Comparison of ENCODE assay signal across 19 cellular contexts in genomic region chr1:36814774-36815173, GRCh38.
DNase-seq lines count a peak whose midpoint lies in the region; FAIRE-seq and TF ChIP-seq lines count a peak whose summit lies in the region.
"Had no signal": no experiment of that assay in that cellular context is flagged by ENCODE, and none has a peak within 500 bp of the region (broad histone marks: within the 10 kb centered on the region; RNA-seq: fewer than 3 reads in every experiment).

No MANE protein-coding gene starts in this region.

- no peak overlapping the region for H3K23ac ChIP-seq in H1 (ENCODE audit: insufficient read length)
- H3K23ac ChIP-seq in neuronal stem cell (ENCODE audit: low read depth, low read length, poor library complexity): no peak overlapping the region

- H3K79me1 ChIP-seq in H1 (ENCODE audit: low read depth, low read length) (no peaks in the 10 kb centered on the region), neuronal stem cell (ENCODE audit: low read depth, low read length) (no peaks in the 10 kb centered on the region)

- peaks cover 0 to 3% (median 0%) of the 10 kb centered on the region in 4 experiments; a peak in 1 of 7 replicates for H3K4me1 ChIP-seq in H1 (replicated peaks in 1 of 4; ENCODE audit: control insufficient read depth in 3 of 4, insufficient read depth in 4 of 4, low read length in 3 of 4)
- no peaks in the 10 kb centered on the region for H3K4me1 ChIP-seq in kidney (ENCODE audit: control insufficient read depth in 1 of 2, insufficient read depth in 1 of 2, low read depth in 1 of 2, low read length in 2 of 2)
- peaks cover 0 to 4% of the 10 kb centered on the region in 2 donors for H3K4me1 ChIP-seq in neuronal stem cell (ENCODE audit: control insufficient read depth in 2 of 2, insufficient read depth in 1 of 2, low read depth in 1 of 2, low read length in 2 of 2)
- peaks cover 0 to 7% of the 10 kb centered on the region in 2 experiments; a peak in 1 of 4 replicates for H3K4me1 ChIP-seq in SK-N-SH (ENCODE audit: control insufficient read depth in 1 of 2, insufficient read depth in 2 of 2, low read depth in 1 of 2, low read length in 1 of 2)
- H3K4me1 ChIP-seq: HAP-1 had no signal

- H4K5ac ChIP-seq in H1 (ENCODE audit: insufficient read length, low read depth, low read length): no peak overlapping the region

- H3K4me2 ChIP-seq in H1 (ENCODE audit: insufficient read depth in 1 of 2, low read depth in 2 of 2, low read length in 2 of 2): no peak overlapping the region
- no peak overlapping the region for H3K4me2 ChIP-seq in neuronal stem cell (ENCODE audit: insufficient read depth, low read length, poor library complexity, severe bottlenecking)
- no peak overlapping the region for H3K4me2 ChIP-seq in SK-N-SH
- H3K4me2 ChIP-seq: GM23338 had no signal

- TF ChIP-seq CTCF in H1 (IDR thresholded peaks at IDR 0.05; ENCODE audit: control extremely low read depth in 1 of 3, insufficient read depth in 1 of 3, low read depth in 1 of 3, low read length in 3 of 3): no peak
- TF ChIP-seq CTCF in kidney (IDR thresholded peaks at IDR 0.05; ENCODE audit: borderline replicate concordance, extremely low read depth, insufficient read depth): no peak
- no peak for TF ChIP-seq CTCF in SK-N-SH (IDR thresholded peaks at IDR 0.05)

- H2BK15ac ChIP-seq in H1 (ENCODE audit: low read length) (peak overlapping the region; percentile 88; the same call in 1 of the 2 replicates), neuronal stem cell (ENCODE audit: low read length) (no peak overlapping the region)

- H2BK5ac ChIP-seq in H1 (ENCODE audit: low read depth, low read length) (no peak overlapping the region), neuronal stem cell (ENCODE audit: low read length) (no peak overlapping the region)

- TF ChIP-seq EP300 in H1 (IDR thresholded peaks at IDR 0.05; ENCODE audit: borderline replicate concordance in 1 of 2, low read depth in 2 of 2, low read length in 2 of 2): no peak
- no peak for TF ChIP-seq EP300 in SK-N-SH (IDR thresholded peaks at IDR 0.05; ENCODE audit: borderline replicate concordance in 1 of 2, low read depth in 1 of 2, low read length in 1 of 2)

- intact Hi-C loops in kidney (cut with DNase I): no loop called here

- H3K36me3 ChIP-seq in H1 (ENCODE audit: control insufficient read depth in 2 of 4, insufficient read depth in 4 of 4, low read length in 3 of 4) (no peaks in the 10 kb centered on the region), kidney (ENCODE audit: control insufficient read depth in 1 of 2, insufficient read depth in 2 of 2, low read length in 2 of 2) (no peaks in the 10 kb centered on the region), neuronal stem cell (replicated peaks in 1 of 2; ENCODE audit: control insufficient read depth in 2 of 2, insufficient read depth in 2 of 2, low read length in 2 of 2) (no peaks in the 10 kb centered on the region), SK-N-SH (replicated peaks in 1 of 2; ENCODE audit: control insufficient read depth in 1 of 2, insufficient read depth in 2 of 2, low read length in 1 of 2) (no peaks in the 10 kb centered on the region)
- H3K36me3 ChIP-seq: HAP-1 had no signal

- H3K79me2 ChIP-seq in H1 (ENCODE audit: control insufficient read depth in 1 of 2, insufficient read depth in 2 of 2, low read length in 2 of 2) (no peaks in the 10 kb centered on the region), SK-N-SH (ENCODE audit: insufficient read depth) (no peaks in the 10 kb centered on the region)

- no peak overlapping the region for H3K56ac ChIP-seq in H1 (replicated peaks; ENCODE audit: insufficient read length, low read depth, low read length)

- no peaks in the 10 kb centered on the region for H3F3A ChIP-seq in SK-N-SH (replicated peaks; ENCODE audit: insufficient read depth)

- TF ChIP-seq POLR2A in H1 (IDR thresholded peaks at IDR 0.05; ENCODE audit: control extremely low read depth in 1 of 2, low read depth in 2 of 2, low read length in 2 of 2): no peak

- H3K4ac ChIP-seq in H1 (replicated peaks; ENCODE audit: insufficient read length, low read depth, low read length) (no peak overlapping the region), neuronal stem cell (ENCODE audit: low read length) (no peak overlapping the region)

- no peak overlapping the region for H2BK120ac ChIP-seq in H1 (replicated peaks; ENCODE audit: low read depth, low read length)
- H2BK120ac ChIP-seq in neuronal stem cell (ENCODE audit: low read depth, low read length): no peak overlapping the region

- POLR2A ChIA-PET in H1 (lab: Charles Lee; ENCODE audit: partially characterized antibody): no interaction called here
- POLR2A ChIA-PET in SK-N-SH (lab: Yijun Ruan, JAX): no interaction called here

- DNase-seq in H1 (ENCODE audit: low read depth in 1 of 2, low spot score in 2 of 2) (no peak), kidney (peak; percentile 1), neuronal stem cell (ENCODE audit: low spot score) (no peak), NCI-H187 (lab: John Stamatoyannopoulos, UW) (no peak), SK-N-SH (no peak)
- DNase-seq in activated CD4-positive, alpha-beta T cell treated with anti-CD3 and anti-CD28 coated beads, Interleukin-2, amount 50 U/mL, for 1 hour: no peak
- DNase-seq: C1 segment of cervical spinal cord; Calu3; CD4-positive, alpha-beta memory T cell; COR-L47; DMS53; DMS79 treated with DMSO at 0.1 percent for 48 hours; GF-D8; HFFc6 had no signal

- no peak overlapping the region for H3K27ac ChIP-seq in H1 (ENCODE audit: low read depth, low read length)
- no peak overlapping the region for H3K27ac ChIP-seq in kidney (ENCODE audit: low read depth in 2 of 2, low read length in 2 of 2)
- H3K27ac ChIP-seq in neuronal stem cell (replicated peaks; ENCODE audit: low read length): no peak overlapping the region
- no peak overlapping the region for H3K27ac ChIP-seq in SK-N-SH (ENCODE audit: low read depth in 2 of 2, low read length in 1 of 2)

- H3K9ac ChIP-seq in H1 (replicated peaks in 1 of 4; ENCODE audit: extremely low read depth in 1 of 4, low read depth in 3 of 4, low read length in 3 of 4): no peak overlapping the region
- H3K9ac ChIP-seq in kidney (ENCODE audit: low read length in 2 of 2): no peak overlapping the region
- peak overlapping the region; percentile 68 for H3K9ac ChIP-seq in neuronal stem cell (ENCODE audit: low read depth, low read length, poor library complexity)
- no peak overlapping the region for H3K9ac ChIP-seq in SK-N-SH

- H2AFZ ChIP-seq in H1 (ENCODE audit: low read length) (no peak overlapping the region), neuronal stem cell (ENCODE audit: low read length) (no peak overlapping the region), SK-N-SH (ENCODE audit: low read depth) (no peak overlapping the region)
- H2AFZ ChIP-seq: GM23338 had no signal

- H3K14ac ChIP-seq in H1 (ENCODE audit: insufficient read length): no peak overlapping the region
- no peak overlapping the region for H3K14ac ChIP-seq in neuronal stem cell (ENCODE audit: low read length)

- no peak overlapping the region for H2BK20ac ChIP-seq in H1 (ENCODE audit: low read length)

- H3K18ac ChIP-seq in H1 (ENCODE audit: extremely low read depth, low read length) (no peak overlapping the region), neuronal stem cell (ENCODE audit: low read length) (no peak overlapping the region)

- CTCF ChIA-PET in H1 (lab: Charles Lee; ENCODE audit: partially characterized antibody): interaction anchor here (2.0 kb wide), 1 partner anchor 97 kb away, joined by 4 read pairs; no protein-coding TSS in a partner anchor
- CTCF ChIA-PET in SK-N-SH (lab: Yijun Ruan, JAX): no interaction called here

- H4K20me1 ChIP-seq in H1 (replicated peaks in 1 of 2; ENCODE audit: control insufficient read depth in 1 of 2, insufficient read depth in 2 of 2, low read length in 2 of 2) (peaks cover 0 to 2% of the 10 kb centered on the region in 2 experiments), SK-N-SH (ENCODE audit: insufficient read depth) (no peaks in the 10 kb centered on the region)

- H3K9me2 ChIP-seq in SK-N-SH: no peaks in the 10 kb centered on the region

- FAIRE-seq in H1 (lab: Jason Lieb, UNC) (no peak), kidney (lab: Jason Lieb, UNC) (no peak)
- FAIRE-seq: GM12891, GM18507, H54 had no signal

- H2AK5ac ChIP-seq in H1 (ENCODE audit: low read depth, low read length): no peak overlapping the region
- H2AK5ac ChIP-seq in neuronal stem cell (ENCODE audit: low read depth, low read length): no peak overlapping the region

- no peak overlapping the region for H4K91ac ChIP-seq in H1 (replicated peaks; ENCODE audit: insufficient read length, low read length)
- no peak overlapping the region for H4K91ac ChIP-seq in neuronal stem cell (ENCODE audit: low read depth, low read length, poor library complexity)

- H3K23me2 ChIP-seq in H1 (ENCODE audit: low read depth, low read length): 0 out of 2 replicates have a peak, but pooled peaks cover 3% of the 10 kb centered on the region

- H4K8ac ChIP-seq in H1 (ENCODE audit: extremely low read depth, insufficient read depth, low read length) (no peak overlapping the region), neuronal stem cell (ENCODE audit: low read depth, low read length) (no peak overlapping the region)

- no peaks in the 10 kb centered on the region for H3K9me3 ChIP-seq in H1 (ENCODE audit: insufficient read depth in 2 of 2, low read depth in 1 of 2, low read length in 1 of 2)
- no peaks in the 10 kb centered on the region for H3K9me3 ChIP-seq in kidney (ENCODE audit: control insufficient read depth in 1 of 2, low read length in 2 of 2)
- peaks cover 0 to 4% of the 10 kb centered on the region in 2 donors for H3K9me3 ChIP-seq in neuronal stem cell (replicated peaks in 1 of 2; ENCODE audit: control insufficient read depth in 2 of 2, insufficient read depth in 1 of 2, low read depth in 1 of 2, low read length in 2 of 2)
- H3K9me3 ChIP-seq in SK-N-SH: no peaks in the 10 kb centered on the region
- H3K9me3 ChIP-seq: HAP-1 had no signal

- 89% methylated on average over 4 of the region's 4 CpGs; no CpG with 5 or more reads in 1 of the 2 experiments for WGBS in H1 (ENCODE audit: extremely low coverage in 1 of 2, insufficient coverage in 1 of 2, insufficient read length in 1 of 2, insufficient replicate concordance in 2 of 2, low coverage in 1 of 2, low lambda C conversion rate in 2 of 2, missing lambda C conversion rate in 1 of 2), 2 experiments
- WGBS in neuronal stem cell (ENCODE audit: extremely low coverage in 2 of 2, insufficient read length in 2 of 2, insufficient replicate concordance in 1 of 2), 2 donors: no CpG with 5 or more reads among the region's 4 CpGs
- 13% methylated on average over 4 of the region's 4 CpGs for WGBS in SK-N-SH (ENCODE audit: low lambda C conversion rate)

- H3K27me3 ChIP-seq in H1 (replicated peaks in 1 of 4; ENCODE audit: control insufficient read depth in 3 of 4, extremely low read depth in 1 of 4, insufficient read depth in 3 of 4, low read length in 3 of 4): no peaks in the 10 kb centered on the region
- H3K27me3 ChIP-seq in neuronal stem cell (ENCODE audit: control insufficient read depth in 3 of 3, insufficient read depth in 3 of 3, low read depth in 1 of 3, low read length in 3 of 3): no peaks in the 10 kb centered on the region
- no peaks in the 10 kb centered on the region for H3K27me3 ChIP-seq in SK-N-SH (ENCODE audit: insufficient read depth)

- TF ChIP-seq RAD21 in H1 (IDR thresholded peaks at IDR 0.05 in 1 of 2, conservative IDR thresholded peaks at IDR 0.05 in 1 of 2; ENCODE audit: low read depth in 2 of 2, low read length in 2 of 2): no peak
- TF ChIP-seq RAD21 in SK-N-SH (IDR thresholded peaks at IDR 0.05; ENCODE audit: low read length): no peak

- H3K4me3 ChIP-seq in H1 (ENCODE audit: extremely low read depth in 1 of 4, insufficient read depth in 2 of 4, low read depth in 3 of 4, low read length in 4 of 4) (no peak overlapping the region), kidney (ENCODE audit: low read length in 2 of 2) (no peak overlapping the region), neuronal stem cell (ENCODE audit: low read length in 2 of 2) (peak overlapping the region in 1 of 2 donors; percentile 52), SK-N-SH (ENCODE audit: low read depth in 2 of 2, low read length in 1 of 2) (no peak overlapping the region)
- H3K4me3 ChIP-seq: GM23338, HAP-1 had no signal

- no peak overlapping the region for H2BK12ac ChIP-seq in H1 (ENCODE audit: low read depth, low read length)
- no peak overlapping the region for H2BK12ac ChIP-seq in neuronal stem cell (ENCODE audit: low read length)
